Comparison of ENCODE assay signal across 9 cellular contexts in genomic region chr4:146654976-146655761, GRCh38. TPM values are rescaled to one million over a fixed set of nuclear protein-coding genes. Genes with fewer than 3 reads are reported as not detected.
DNase-seq lines count a peak whose midpoint lies in the region; ATAC-seq and TF ChIP-seq lines count a peak whose summit lies in the region.
"Had no signal": no experiment of that assay in that cellular context is flagged by ENCODE, and none has a peak within 500 bp of the region (broad histone marks: within the 10 kb centered on the region; RNA-seq: fewer than 3 reads in every experiment).

No MANE protein-coding gene starts in this region.

- H3K4me3 Mint-ChIP-seq in neural crest cell, result peak overlapping the region; percentile 78

- peaks cover 91% of the 10 kb centered on the region for H3K27me3 Mint-ChIP-seq in neural crest cell (ENCODE audit: low read depth)

- H3K36me3 Mint-ChIP-seq in neural crest cell (ENCODE audit: low read depth), result no peaks in the 10 kb centered on the region

- peak; percentile 15 for ATAC-seq in esophagus mucosa
- no peak for ATAC-seq in HG03045 (IDR thresholded peaks at IDR 0.05; ENCODE audit: unreplicated experiment)
- no peak for ATAC-seq in GM19324 (IDR thresholded peaks at IDR 0.05; ENCODE audit: low FRiP score, unreplicated experiment)
- no peak for ATAC-seq in GM21576 (IDR thresholded peaks at IDR 0.05; ENCODE audit: unreplicated experiment)
- ATAC-seq: Panc1 had no signal

- H3K27ac Mint-ChIP-seq in neural crest cell (ENCODE audit: unreplicated experiment), result no peak overlapping the region

- peaks cover 12% of the 10 kb centered on the region for H3K4me1 Mint-ChIP-seq in neural crest cell

- TF ChIP-seq CTCF in LNCAP (IDR thresholded peaks at IDR 0.05), result peak; percentile 11; the same call in 1 of the 2 replicates
- TF ChIP-seq CTCF in neural crest cell (conservative IDR thresholded peaks at IDR 0.05), result peak; percentile 33

- peak; percentile 41 for DNase-seq in AG08396 (ENCODE audit: low spot score)
- DNase-seq in neural crest cell (ENCODE audit: low read depth, low spot score), result peak; percentile 41
- DNase-seq in cerebellar cortex (ENCODE audit: low spot score), result no peak

- no peaks in the 10 kb centered on the region for H3K9me3 Mint-ChIP-seq in neural crest cell

RNA-seq across cellular contexts. Expression of gene POU4F2, which starts 16.5 kb away (rescaled TPM):
- total RNA-seq in esophagus mucosa, result not detected
- 0.14 and 0.20 TPM in 2 replicates for total RNA-seq in neural crest cell
